Comparison of ENCODE assay signal across 16 cellular contexts in the genomic region with DNA sequence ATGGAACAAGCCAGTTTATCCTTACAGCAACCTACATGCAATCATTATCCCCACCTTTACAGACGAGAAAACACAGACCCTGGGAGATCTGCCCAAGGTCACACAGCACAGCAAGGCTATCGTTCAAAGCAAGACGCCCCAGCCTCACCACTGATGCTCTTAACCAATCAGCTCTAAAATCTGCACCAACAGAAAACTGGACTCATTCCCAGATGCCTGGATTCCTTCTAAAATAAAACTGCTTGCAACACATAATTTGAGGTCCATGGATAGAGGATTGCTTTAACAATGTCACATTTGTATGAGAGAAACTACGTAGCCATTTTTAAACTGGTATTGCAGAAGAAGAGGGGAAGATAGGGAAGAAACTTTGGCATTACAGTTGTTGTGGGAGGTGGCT. TPM values are rescaled to one million over a fixed set of nuclear protein-coding genes. Genes with fewer than 3 reads are reported as not detected.
DNase-seq lines count a peak whose midpoint lies in the region; ATAC-seq, FAIRE-seq and TF ChIP-seq lines count a peak whose summit lies in the region.
"Had no signal": no experiment of that assay in that cellular context is flagged by ENCODE, and none has a peak within 500 bp of the region (broad histone marks: within the 10 kb centered on the region; RNA-seq: fewer than 3 reads in every experiment).

No MANE protein-coding gene starts in this region.

- intact Hi-C loops in colonic mucosa (cut with DNase I), result no loop called here

- H3K27ac ChIP-seq in caudate nucleus (ENCODE audit: low read depth, low read length) (peak overlapping the region; percentile 19), SJCRH30 (no peak overlapping the region), colonic mucosa (no peak overlapping the region)
- H3K27ac ChIP-seq: brain microvascular endothelial cell, vagina had no signal

- H3K9me3 ChIP-seq in SJCRH30 (replicated peaks) (no peaks in the 10 kb centered on the region), colonic mucosa (no peaks in the 10 kb centered on the region)
- H3K9me3 ChIP-seq: vagina had no signal

- TF ChIP-seq POLR2A in GM12891 (IDR thresholded peaks at IDR 0.05; ENCODE audit: low read depth, low read length), result no peak

- ATAC-seq in HG03520 (IDR thresholded peaks at IDR 0.05; ENCODE audit: unreplicated experiment), result no peak
- ATAC-seq: natural killer cell had no signal

- H3K27me3 ChIP-seq in SJCRH30 (no peaks in the 10 kb centered on the region), colonic mucosa (no peaks in the 10 kb centered on the region)
- H3K27me3 ChIP-seq: brain microvascular endothelial cell, vagina had no signal

- no peak for TF ChIP-seq CTCF in AG10803 (conservative IDR thresholded peaks at IDR 0.05; ENCODE audit: low read length)
- TF ChIP-seq CTCF in colonic mucosa (IDR thresholded peaks at IDR 0.05), result no peak

- H3K4me3 ChIP-seq in AG10803 (ENCODE audit: low read length) (no peak overlapping the region), SJCRH30 (no peak overlapping the region), colonic mucosa (no peak overlapping the region)
- H3K4me3 ChIP-seq: smooth muscle cell, vagina had no signal

- H3K36me3 ChIP-seq in SJCRH30 (no peaks in the 10 kb centered on the region), colonic mucosa (no peaks in the 10 kb centered on the region)
- H3K36me3 ChIP-seq: vagina had no signal

- peak; percentile 69 for DNase-seq in AG10803 (ENCODE audit: low read depth)
- no peak for DNase-seq in GM12891 (ENCODE audit: insufficient read length, low spot score)
- DNase-seq in caudate nucleus (lab: John Stamatoyannopoulos, UW), result no peak
- peak; percentile 19 for DNase-seq in myocyte (ENCODE audit: low read depth)
- DNase-seq in SJCRH30, result no peak
- DNase-seq in colonic mucosa, result no peak
- no peak for DNase-seq in COLO668 (lab: John Stamatoyannopoulos, UW; ENCODE audit: unreplicated experiment)
- DNase-seq: activated CD8-positive, alpha-beta memory T cell treated with anti-CD3 and anti-CD28 coated beads for 24 hours; brain microvascular endothelial cell; natural killer cell; NCI-H1048; NCI-H524 had no signal

- FAIRE-seq in GM12891 (lab: Jason Lieb, UNC), result peak; percentile 20
- FAIRE-seq: islet of Langerhans had no signal

- no peaks in the 10 kb centered on the region for H3K4me1 ChIP-seq in SJCRH30
- H3K4me1 ChIP-seq in colonic mucosa, result peaks cover 8% of the 10 kb centered on the region

- no peak overlapping the region for H3K9ac ChIP-seq in colonic mucosa (ENCODE audit: low read depth in 2 of 2, low read length in 2 of 2)

TF ChIP-seq in GM12891, 5 proteins besides CTCF, POLR2A, EP300 and RAD21:
- no peak for TF ChIP-seq SPI1 (IDR thresholded peaks at IDR 0.05; ENCODE audit: low read depth, low read length)
- TF ChIP-seq TAF1 (IDR thresholded peaks at IDR 0.05; ENCODE audit: low read depth, low read length), result no peak
- TF ChIP-seq POU2F2 (IDR thresholded peaks at IDR 0.05; ENCODE audit: low read depth, low read length), result no peak
- TF ChIP-seq PAX5 (IDR thresholded peaks at IDR 0.05; ENCODE audit: insufficient read depth, low read length, severe bottlenecking), result no peak
- no peak for TF ChIP-seq POLR2AphosphoS5 (IDR thresholded peaks at IDR 0.05; ENCODE audit: low read depth, low read length)

RNA-seq across cellular contexts. Expression of a gene that starts 6.8 kb away (rescaled TPM):
- 283 TPM for polyA plus RNA-seq in GM12891 (2012; ENCODE audit: low read depth, missing spikeins)
- total RNA-seq in myocyte, result 14.5 and 16.8 TPM in 2 replicates
- polyA plus RNA-seq in myocyte (2012), result 37.5 TPM
- total RNA-seq in SJCRH30 (2014; rRNA removed; shearing (Covaris generic)), result 24.8 and 25.8 TPM in 2 replicates
- 100 to 1,000 TPM in 1 of 2 donors, 10 to 100 TPM in 1; 79.1 to 138 TPM for total RNA-seq in colonic mucosa

RNA-seq across cellular contexts. Expression of a gene that starts 37.3 kb away (rescaled TPM):
- 18.6 TPM for polyA plus RNA-seq in GM12891 (2012; ENCODE audit: low read depth, missing spikeins)
- 56.0 and 67.2 TPM in 2 replicates for total RNA-seq in myocyte
- 31.3 TPM for polyA plus RNA-seq in myocyte (2012)
- total RNA-seq in SJCRH30 (2014; rRNA removed; shearing (Covaris generic)), result 9.5 and 10.1 TPM in 2 replicates
- 10 to 100 TPM; 49.7 to 62.7 TPM for total RNA-seq in colonic mucosa

Comparison
In these comparisons a context has a peak if more than half of its experiments do, and no peak if none do; other contexts are left out.
1. DNase-seq: peak in AG10803 (single experiment) and myocyte (single experiment); none in GM12891 (single experiment), caudate nucleus (0 of 61), SJCRH30 (0 of 2), colonic mucosa (single experiment) and COLO668 (single experiment).